ENCODE assay signal across 18 cellular contexts in the genomic region with DNA sequence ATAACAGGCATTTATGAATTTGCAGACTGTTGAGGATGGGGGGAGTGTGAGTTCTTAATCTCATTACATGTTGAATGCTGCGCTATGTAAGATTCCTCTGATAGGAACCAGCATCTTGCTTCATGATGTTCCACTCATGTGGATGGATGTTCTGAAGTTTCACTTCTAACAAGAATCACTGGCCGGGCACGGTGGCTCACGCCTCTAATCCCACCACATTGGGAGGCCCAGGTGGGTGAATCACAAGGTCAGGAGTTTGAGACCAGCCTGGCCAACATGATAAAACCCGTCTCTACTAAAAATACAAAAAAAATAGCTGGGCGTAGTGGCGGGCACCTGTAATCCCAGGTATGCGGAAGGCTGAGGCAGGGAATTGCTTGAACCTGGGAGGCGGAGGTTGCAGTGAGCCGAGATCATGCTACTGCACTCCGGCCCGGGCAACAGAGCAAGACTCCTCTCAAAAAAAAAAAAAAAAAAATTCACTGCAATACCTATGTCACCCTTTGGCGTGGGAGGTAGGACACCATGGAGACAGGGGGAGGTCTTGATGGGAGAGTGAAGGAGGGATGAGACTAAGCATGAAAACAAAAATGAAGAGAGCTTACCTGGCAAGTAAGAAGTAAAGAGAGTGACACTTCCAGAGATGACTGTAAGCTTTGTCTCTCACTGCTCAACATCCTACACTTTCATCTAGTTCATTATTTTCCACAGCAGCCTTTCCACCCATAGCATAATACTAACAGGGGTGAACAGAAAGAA.
DNase-seq lines count a peak whose midpoint lies in the region; ATAC-seq, FAIRE-seq and TF ChIP-seq lines count a peak whose summit lies in the region.
"Had no signal": no experiment of that assay in that cellular context is flagged by ENCODE, and none has a peak within 500 bp of the region (broad histone marks: within the 10 kb centered on the region; RNA-seq: fewer than 3 reads in every experiment).

No MANE protein-coding gene starts in this region.

- peak; percentile 44 for DNase-seq in activated T-cell treated with anti-CD3 and anti-CD28 coated beads, Interleukin-2, amount 50 U/mL, for 24 hours
- no peak for DNase-seq in activated T-cell treated with anti-CD3 and anti-CD28 coated beads for 4 hours
- DNase-seq in activated T-helper 1 cell treated with anti-CD3 and anti-CD28 coated beads, Interleukin-12 subunit alpha, Interleukin-12 subunit beta, Interleukin-2, Interleukin-4 antibody, amounts not matched to agents 30 ng/mL and 10 ng/mL and 1 ng/mL, durations not matched to agents 14 hours and 24 hours and 36 hours (ENCODE audit: low spot score): no peak
- no peak for DNase-seq in keratinocyte (ENCODE audit: low read depth, low spot score)
- peak in 2 of 3 donors; percentile 16 to 22 for DNase-seq in stimulated activated CD4-positive, alpha-beta T cell treated with anti-CD3 and anti-CD28 coated beads, TNF-alpha, amount 100 ng/mL, for 48 hours (ENCODE audit: low read depth in 3 of 3)
- DNase-seq in aorta: no peak
- DNase-seq in NCI-H510A (lab: John Stamatoyannopoulos, UW): no peak
- DNase-seq in AG08395 (ENCODE audit: low spot score): no peak
- DNase-seq: CD8-positive, alpha-beta memory T cell; GF-D8; GM23248; NCI-H2029; NCI-H2171 treated with DMSO at 0.1 percent for 48 hours; NCI-H82 had no signal

- peak; percentile 41 for FAIRE-seq in keratinocyte (lab: Jason Lieb, UNC)
- FAIRE-seq: GM19239 had no signal

- H3K9ac ChIP-seq in keratinocyte (ENCODE audit: control insufficient read depth, extremely low read depth, insufficient read depth, low read length): no peak overlapping the region
- H3K9ac ChIP-seq: BLaER1, GM23248 had no signal

- peaks cover 4% of the 10 kb centered on the region for H3K27me3 Mint-ChIP-seq in activated T-cell treated with anti-CD3 and anti-CD28 coated beads, Interleukin-2, amount 50 U/mL, for 24 hours
- H3K27me3 Mint-ChIP-seq in activated T-helper 1 cell treated with anti-CD3 and anti-CD28 coated beads, Interleukin-12 subunit alpha, Interleukin-12 subunit beta, Interleukin-2, Interleukin-4 antibody, amounts not matched to agents 30 ng/mL and 10 ng/mL and 1 ng/mL, durations not matched to agents 14 hours and 24 hours and 36 hours (ENCODE audit: insufficient read depth): peaks cover 6% of the 10 kb centered on the region
- H3K27me3 Mint-ChIP-seq: CD8-positive, alpha-beta memory T cell had no signal

- H3K9me3 ChIP-seq in keratinocyte (ENCODE audit: control insufficient read depth, low read depth, low read length) (no peaks in the 10 kb centered on the region), aorta (ENCODE audit: control insufficient read depth, low read length) (no peaks in the 10 kb centered on the region)
- H3K9me3 ChIP-seq: BLaER1 had no signal

- intact Hi-C loops in activated T-helper 1 cell treated with anti-CD3 and anti-CD28 coated beads, Interleukin-12 subunit alpha, Interleukin-12 subunit beta, Interleukin-2, Interleukin-4 antibody, amounts not matched to agents 30 ng/mL and 10 ng/mL and 1 ng/mL, durations not matched to agents 14 hours and 24 hours and 36 hours (cut with micrococcal nuclease): loop anchor here (1.0 to 2.0 kb wide), 4 partner anchors 19 to 1332 kb away; no protein-coding TSS in a partner anchor
- intact Hi-C loops in aorta (cut with DNase I): loop anchor here (10.0 kb wide), 4 partner anchors 172 to 1632 kb away; no protein-coding TSS in a partner anchor

- H3K4me3 ChIP-seq in keratinocyte (ENCODE audit: control insufficient read depth in 2 of 3, extremely low read depth in 1 of 3, insufficient read depth in 2 of 3, low read depth in 1 of 3, low read length in 3 of 3) (no peak overlapping the region), aorta (ENCODE audit: low read length in 2 of 2) (no peak overlapping the region)
- H3K4me3 ChIP-seq: BLaER1, GM23248 had no signal

- H3K4me2 ChIP-seq in keratinocyte (ENCODE audit: control insufficient read depth, extremely low read depth, insufficient read depth, low read depth, low read length): no peak overlapping the region
- H3K4me2 ChIP-seq: BLaER1 had no signal

- no peaks in the 10 kb centered on the region for H3K9me1 ChIP-seq in keratinocyte (ENCODE audit: control insufficient read depth, extremely low read depth, insufficient read depth, low read length)

- H3K4me1 ChIP-seq in keratinocyte (ENCODE audit: control insufficient read depth, extremely low read depth, insufficient read depth, low read length): no peaks in the 10 kb centered on the region
- peaks cover 4 to 5% of the 10 kb centered on the region in 2 donors for H3K4me1 ChIP-seq in aorta (ENCODE audit: control insufficient read depth in 1 of 2, insufficient read depth in 2 of 2, low read length in 2 of 2)

- H3K9me3 Mint-ChIP-seq in activated T-cell treated with anti-CD3 and anti-CD28 coated beads, Interleukin-2, amount 50 U/mL, for 24 hours: no peaks in the 10 kb centered on the region
- no peaks in the 10 kb centered on the region for H3K9me3 Mint-ChIP-seq in activated T-helper 1 cell treated with anti-CD3 and anti-CD28 coated beads, Interleukin-12 subunit alpha, Interleukin-12 subunit beta, Interleukin-2, Interleukin-4 antibody, amounts not matched to agents 30 ng/mL and 10 ng/mL and 1 ng/mL, durations not matched to agents 14 hours and 24 hours and 36 hours
- H3K9me3 Mint-ChIP-seq: CD8-positive, alpha-beta memory T cell had no signal

- no peak for ATAC-seq in aorta (ENCODE audit: low FRiP score)
- ATAC-seq: HCT116, Panc1 had no signal

- no peaks in the 10 kb centered on the region for H3K79me2 ChIP-seq in keratinocyte (ENCODE audit: control insufficient read depth, insufficient read depth, low read length)

- H3K4me3 Mint-ChIP-seq in activated T-cell treated with anti-CD3 and anti-CD28 coated beads, Interleukin-2, amount 50 U/mL, for 24 hours: no peak overlapping the region
- peak overlapping the region; percentile 38 for H3K4me3 Mint-ChIP-seq in activated T-helper 1 cell treated with anti-CD3 and anti-CD28 coated beads, Interleukin-12 subunit alpha, Interleukin-12 subunit beta, Interleukin-2, Interleukin-4 antibody, amounts not matched to agents 30 ng/mL and 10 ng/mL and 1 ng/mL, durations not matched to agents 14 hours and 24 hours and 36 hours
- H3K4me3 Mint-ChIP-seq: CD8-positive, alpha-beta memory T cell had no signal

- H3K27ac ChIP-seq in keratinocyte (ENCODE audit: control insufficient read depth, insufficient read depth, low read length) (no peak overlapping the region), aorta (ENCODE audit: low read depth in 1 of 2, low read length in 2 of 2) (no peak overlapping the region)
- H3K27ac ChIP-seq: BLaER1, GM23248 had no signal

- H2AFZ ChIP-seq in keratinocyte (ENCODE audit: control insufficient read depth, low read length): no peak overlapping the region
- H2AFZ ChIP-seq: GM23248 had no signal

- H3K27me3 ChIP-seq in keratinocyte (ENCODE audit: control insufficient read depth, extremely low read depth, insufficient read depth, low read length) (peaks cover 2% of the 10 kb centered on the region), aorta (ENCODE audit: control insufficient read depth in 1 of 2, insufficient read depth in 2 of 2, low read length in 1 of 2) (no peaks in the 10 kb centered on the region)
- H3K27me3 ChIP-seq: BLaER1 had no signal

- H3K36me3 Mint-ChIP-seq in activated T-cell treated with anti-CD3 and anti-CD28 coated beads, Interleukin-2, amount 50 U/mL, for 24 hours (ENCODE audit: low read depth): no peaks in the 10 kb centered on the region
- peaks cover 2% of the 10 kb centered on the region for H3K36me3 Mint-ChIP-seq in activated T-helper 1 cell treated with anti-CD3 and anti-CD28 coated beads, Interleukin-12 subunit alpha, Interleukin-12 subunit beta, Interleukin-2, Interleukin-4 antibody, amounts not matched to agents 30 ng/mL and 10 ng/mL and 1 ng/mL, durations not matched to agents 14 hours and 24 hours and 36 hours (ENCODE audit: low read depth)
- H3K36me3 Mint-ChIP-seq: CD8-positive, alpha-beta memory T cell had no signal

- dilution Hi-C loops in keratinocyte (cut with MboI; ENCODE audit: extremely low pct_ligation_motif_present, low sequenced_read_pairs): no loop called here

- WGBS in aorta, 2 donors: 96 to 97% methylated on average over 13 of the region's 13 CpGs

- H3K36me3 ChIP-seq in keratinocyte (ENCODE audit: control insufficient read depth in 2 of 2, extremely low read depth in 1 of 2, insufficient read depth in 2 of 2, low read length in 2 of 2) (no peaks in the 10 kb centered on the region), aorta (ENCODE audit: control insufficient read depth in 1 of 2, insufficient read depth in 2 of 2, low read length in 1 of 2) (no peaks in the 10 kb centered on the region)
- H3K36me3 ChIP-seq: BLaER1 had no signal

- TF ChIP-seq CTCF in keratinocyte (optimal IDR thresholded peaks at IDR 0.05 in 1 of 3, IDR thresholded peaks at IDR 0.05 in 1 of 3, conservative IDR thresholded peaks at IDR 0.05 in 1 of 3; ENCODE audit: extremely low read depth in 1 of 3, insufficient read depth in 2 of 3, low read length in 3 of 3): no peak

- H3K4me1 Mint-ChIP-seq in activated T-cell treated with anti-CD3 and anti-CD28 coated beads, Interleukin-2, amount 50 U/mL, for 24 hours (ENCODE audit: low read depth): peaks cover 53% of the 10 kb centered on the region
- peaks cover 36% of the 10 kb centered on the region for H3K4me1 Mint-ChIP-seq in activated T-helper 1 cell treated with anti-CD3 and anti-CD28 coated beads, Interleukin-12 subunit alpha, Interleukin-12 subunit beta, Interleukin-2, Interleukin-4 antibody, amounts not matched to agents 30 ng/mL and 10 ng/mL and 1 ng/mL, durations not matched to agents 14 hours and 24 hours and 36 hours (ENCODE audit: low read depth)

- no peaks in the 10 kb centered on the region for H4K20me1 ChIP-seq in keratinocyte (ENCODE audit: control insufficient read depth, extremely low read depth, insufficient read depth, low read length)
- H4K20me1 ChIP-seq: BLaER1 had no signal

- H3K27ac Mint-ChIP-seq in activated T-cell treated with anti-CD3 and anti-CD28 coated beads, Interleukin-2, amount 50 U/mL, for 24 hours: peak overlapping the region; percentile 60
- H3K27ac Mint-ChIP-seq in activated T-helper 1 cell treated with anti-CD3 and anti-CD28 coated beads, Interleukin-12 subunit alpha, Interleukin-12 subunit beta, Interleukin-2, Interleukin-4 antibody, amounts not matched to agents 30 ng/mL and 10 ng/mL and 1 ng/mL, durations not matched to agents 14 hours and 24 hours and 36 hours: peak overlapping the region; percentile 89

Comparison
In these comparisons a context has a peak if more than half of its experiments do, and no peak if none do; other contexts are left out.
1. DNase-seq: peak in activated T-cell treated with anti-CD3 and anti-CD28 coated beads, Interleukin-2, amount 50 U/mL, for 24 hours (single experiment) and stimulated activated CD4-positive, alpha-beta T cell treated with anti-CD3 and anti-CD28 coated beads, TNF-alpha, amount 100 ng/mL, for 48 hours (2 of 3); none in activated T-cell treated with anti-CD3 and anti-CD28 coated beads for 4 hours (single experiment), activated T-helper 1 cell treated with anti-CD3 and anti-CD28 coated beads, Interleukin-12 subunit alpha, Interleukin-12 subunit beta, Interleukin-2, Interleukin-4 antibody, amounts not matched to agents 30 ng/mL and 10 ng/mL and 1 ng/mL, durations not matched to agents 14 hours and 24 hours and 36 hours (single experiment), keratinocyte (single experiment), aorta (0 of 2), NCI-H510A (single experiment) and AG08395 (single experiment).